1 cellular context compared by ENCODE assay signal in genomic region chr16:81537721-81538561, GRCh38.
TF ChIP-seq lines count a peak whose summit lies in the region.

No MANE protein-coding gene starts in this region.

TF ChIP-seq in HEK293, 187 proteins besides CTCF, POLR2A, EP300 and RAD21 (continued from another document):
- peak; percentile 88 for TF ChIP-seq PRDM10 (tag by site-specific recombination; IDR thresholded peaks at IDR 0.05)
- TF ChIP-seq ZSCAN30 (tag by site-specific recombination; IDR thresholded peaks at IDR 0.05) = peak; percentile 89
- no peak for TF ChIP-seq HOXD13 (CRISPR knock-in tag; IDR thresholded peaks at IDR 0.05; ENCODE audit: borderline replicate concordance)
- TF ChIP-seq ZNF133 (tag by site-specific recombination; IDR thresholded peaks at IDR 0.05) = no peak
- no peak for TF ChIP-seq ZNF23 (tag by site-specific recombination; IDR thresholded peaks at IDR 0.05; ENCODE audit: borderline replicate concordance)
- no peak for TF ChIP-seq ZNF10 (tag by site-specific recombination; IDR thresholded peaks at IDR 0.05)
